ENCODE assay signal across 8 cellular contexts in the genomic region with DNA sequence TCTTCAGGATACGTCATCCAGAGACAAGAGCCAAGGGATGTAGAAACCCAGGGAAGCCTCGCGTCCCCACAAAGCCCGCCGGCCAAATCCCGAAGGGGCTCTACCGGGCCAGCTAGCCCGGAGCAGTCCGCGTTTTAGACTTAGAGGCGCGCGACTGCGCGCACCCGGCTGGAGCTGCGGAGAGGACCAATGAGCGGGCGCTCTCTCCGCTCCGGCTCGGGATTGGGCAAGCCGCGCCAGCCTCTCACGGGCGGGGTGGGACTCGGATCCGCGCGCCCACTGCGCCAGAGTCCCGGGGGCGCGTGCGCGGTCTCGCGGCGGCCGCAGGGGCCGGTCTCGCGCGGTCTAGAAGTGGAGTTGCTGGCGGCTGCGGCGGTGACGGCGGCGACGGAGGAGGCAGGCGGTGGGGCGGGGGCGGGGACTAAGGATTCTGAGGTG. TPM values are rescaled to one million over a fixed set of nuclear protein-coding genes. Genes with fewer than 3 reads are reported as not detected.
DNase-seq lines count a peak whose midpoint lies in the region; ATAC-seq and TF ChIP-seq lines count a peak whose summit lies in the region.

No MANE protein-coding gene starts in this region.

- no peak overlapping the region for H2BK15ac ChIP-seq in IMR-90 (ENCODE audit: low read depth, low read length)

- no peak overlapping the region; the same call in 1 of the 2 replicates for H4K5ac ChIP-seq in IMR-90 (ENCODE audit: low read depth, low read length)

- H2AFZ ChIP-seq in IMR-90 (replicated peaks; ENCODE audit: low read length, poor library complexity): peak overlapping the region; percentile 93

- H2AK5ac ChIP-seq in IMR-90 (ENCODE audit: low read depth, low read length): no peak overlapping the region

- peaks cover 0 to 16% of the 10 kb centered on the region in 2 experiments; a peak in 2 of 4 replicates for H3K79me1 ChIP-seq in IMR-90 (ENCODE audit: low read depth in 1 of 2, low read length in 2 of 2)

- peak overlapping the region; percentile 61 for H3K56ac ChIP-seq in IMR-90 (ENCODE audit: extremely low read depth, insufficient read depth, low read length)

- no peak overlapping the region for H2BK20ac ChIP-seq in IMR-90 (ENCODE audit: low read depth, low read length)

- H3K9me3 Mint-ChIP-seq in activated T-cell treated with anti-CD3 and anti-CD28 coated beads, Interleukin-2, amount 50 U/mL, for 24 hours: no peaks in the 10 kb centered on the region

- TF ChIP-seq RAD21 in IMR-90 (IDR thresholded peaks at IDR 0.05; ENCODE audit: low read length): no peak

- H3K27me3 ChIP-seq in IMR-90 (ENCODE audit: control insufficient read depth, insufficient read depth, low read length): no peaks in the 10 kb centered on the region
- H3K27me3 ChIP-seq in muscle layer of colon (ENCODE audit: control insufficient read depth in 1 of 2, insufficient read depth in 2 of 2, low read length in 2 of 2): no peaks in the 10 kb centered on the region

- DNase-seq in DMS153 (lab: John Stamatoyannopoulos, UW): peak; percentile 89
- DNase-seq in IMR-90: peak; percentile 96
- peak; percentile 66 for DNase-seq in OCI-M2 (lab: John Stamatoyannopoulos, UW; ENCODE audit: unreplicated experiment)
- DNase-seq in activated T-cell treated with anti-CD3 and anti-CD28 coated beads, Interleukin-2, amount 50 U/mL, for 24 hours: peak; percentile 94
- peak; percentile 85 for DNase-seq in stimulated activated CD8-positive, alpha-beta memory T cell treated with anti-CD3 and anti-CD28 coated beads, Interleukin-7, amount 100 ng/mL, for 1 hour (ENCODE audit: low read depth in 2 of 2)

- H2BK5ac ChIP-seq in IMR-90 (ENCODE audit: low read depth, low read length, poor library complexity, severe bottlenecking): peak overlapping the region; percentile 3

- H2BK120ac ChIP-seq in IMR-90 (ENCODE audit: low read depth, low read length): no peak overlapping the region

- H3K36me3 Mint-ChIP-seq in activated T-cell treated with anti-CD3 and anti-CD28 coated beads, Interleukin-2, amount 50 U/mL, for 24 hours (ENCODE audit: low read depth): no peaks in the 10 kb centered on the region

- intact Hi-C loops in IMR-90 (cut with micrococcal nuclease): loop anchor here (1.0 to 5.0 kb wide), 4 partner anchors 28 to 118 kb away; a partner anchor contains a TSS

- H3K27ac Mint-ChIP-seq in activated T-cell treated with anti-CD3 and anti-CD28 coated beads, Interleukin-2, amount 50 U/mL, for 24 hours: peak overlapping the region; percentile 92

- H3K4me3 Mint-ChIP-seq in activated T-cell treated with anti-CD3 and anti-CD28 coated beads, Interleukin-2, amount 50 U/mL, for 24 hours: peak overlapping the region; percentile 87

- H3K27ac ChIP-seq in IMR-90 (ENCODE audit: insufficient read depth, low read length): peak overlapping the region; percentile 81; the same call in 1 of the 2 replicates
- H3K27ac ChIP-seq in muscle layer of colon (ENCODE audit: low read depth, low read length): peak overlapping the region; percentile 98

- ATAC-seq in GM21529 (IDR thresholded peaks at IDR 0.05; ENCODE audit: unreplicated experiment) (peak; percentile 91), IMR-90 (ENCODE audit: low read depth) (peak; percentile 95), esophagus mucosa (peak; percentile 98)

- peak overlapping the region; percentile 31 to 71 for H4K8ac ChIP-seq in IMR-90 (ENCODE audit: low read depth in 2 of 2, low read length in 2 of 2)

- H3K9me3 ChIP-seq in IMR-90 (ENCODE audit: control insufficient read depth, insufficient read depth, low read length) (no peaks in the 10 kb centered on the region), muscle layer of colon (ENCODE audit: low read length) (no peaks in the 10 kb centered on the region)

- no TSS peak for BruUV-seq in IMR-90 (replicated peaks; lab: Mats Ljungman, UMichigan)

- WGBS in IMR-90 (ENCODE audit: extremely low coverage in 2 of 2, insufficient read length in 1 of 2), 2 experiments: 0% methylated on average over 7 of the region's 54 CpGs; no CpG with 5 or more reads in 1 of the 2 experiments

- no peak; the same call in 1 of the 2 replicates for TF ChIP-seq POLR2A in IMR-90 (IDR thresholded peaks at IDR 0.05; ENCODE audit: low read depth, low read length)

- dilution Hi-C loops in IMR-90 (cut with HindIII; ENCODE audit: low sequenced_read_pairs, unreplicated experiment): no loop called here

- H3K4ac ChIP-seq in IMR-90 (ENCODE audit: low read depth, low read length): no peak overlapping the region

- H3K9me1 ChIP-seq in IMR-90 (ENCODE audit: insufficient read depth, low read length): peaks cover 2% of the 10 kb centered on the region; the same call in 1 of the 2 replicates

- no peak overlapping the region for H2AK9ac ChIP-seq in IMR-90 (replicated peaks; ENCODE audit: low read depth, low read length, poor library complexity)

- no peak overlapping the region for H4K91ac ChIP-seq in IMR-90 (ENCODE audit: insufficient read depth, low read depth, low read length)

- peaks cover 5% of the 10 kb centered on the region for H3K27me3 Mint-ChIP-seq in activated T-cell treated with anti-CD3 and anti-CD28 coated beads, Interleukin-2, amount 50 U/mL, for 24 hours

- H3K9ac ChIP-seq in IMR-90 (ENCODE audit: low read depth, low read length): peak overlapping the region; percentile 73
- H3K9ac ChIP-seq in muscle layer of colon (ENCODE audit: low read length): peak overlapping the region; percentile 62

- peak overlapping the region; percentile 83 for H3K4me3 ChIP-seq in IMR-90 (ENCODE audit: insufficient read depth, low read depth, low read length)
- H3K4me3 ChIP-seq in muscle layer of colon (ENCODE audit: low read depth in 1 of 2, low read length in 2 of 2): peak overlapping the region; percentile 77 to 95

- H3K36me3 ChIP-seq in IMR-90 (ENCODE audit: control insufficient read depth, insufficient read depth, low read length): no peaks in the 10 kb centered on the region
- no peaks in the 10 kb centered on the region for H3K36me3 ChIP-seq in muscle layer of colon (ENCODE audit: insufficient read depth, low read length)

- peaks cover 6% of the 10 kb centered on the region; the same call in 1 of the 2 replicates for H4K20me1 ChIP-seq in IMR-90 (ENCODE audit: insufficient read depth, low read length)

- H3K23ac ChIP-seq in IMR-90 (ENCODE audit: low read depth, low read length): no peak overlapping the region

- no peak overlapping the region for H3K14ac ChIP-seq in IMR-90 (replicated peaks; ENCODE audit: low read depth, low read length)

- CTCF ChIA-PET in IMR-90 (lab: Yijun Ruan, JAX): no interaction called here

- H3K4me1 ChIP-seq in IMR-90 (ENCODE audit: control insufficient read depth, insufficient read depth, low read length) (peaks cover 4% of the 10 kb centered on the region), muscle layer of colon (ENCODE audit: insufficient read depth, low read length) (peaks cover 14% of the 10 kb centered on the region)

- in situ Hi-C loops in IMR-90 (cut with MboI; ENCODE audit: low sequenced_read_pairs): no loop called here

- H3K4me1 Mint-ChIP-seq in activated T-cell treated with anti-CD3 and anti-CD28 coated beads, Interleukin-2, amount 50 U/mL, for 24 hours (ENCODE audit: low read depth): peaks cover 28% of the 10 kb centered on the region

- H3K4me2 ChIP-seq in IMR-90 (ENCODE audit: low read depth, low read length): peak overlapping the region; percentile 85

- H3K18ac ChIP-seq in IMR-90 (ENCODE audit: low read depth, low read length): no peak overlapping the region

- POLR2A ChIA-PET in IMR-90 (lab: Charles Lee; ENCODE audit: unreplicated experiment): interaction anchor here (0.5 kb wide), 1 partner anchor 342 kb away, joined by 6 read pairs; no protein-coding TSS in a partner anchor

- no peak for TF ChIP-seq CTCF in IMR-90 (conservative IDR thresholded peaks at IDR 0.05; ENCODE audit: low read depth, low read length)

TF ChIP-seq in IMR-90, 13 proteins besides CTCF, POLR2A, EP300 and RAD21 (continues in another document):
- TF ChIP-seq RFX5 (IDR thresholded peaks at IDR 0.05; ENCODE audit: low read depth, low read length): no peak
- peak; percentile 59; the same call in 1 of the 2 replicates for TF ChIP-seq MAZ (IDR thresholded peaks at IDR 0.05; ENCODE audit: borderline replicate concordance, low read depth, low read length)
- TF ChIP-seq NFE2L2 (IDR thresholded peaks at IDR 0.05; ENCODE audit: low read depth, low read length): no peak
- peak; percentile 74 for TF ChIP-seq CEBPB (IDR thresholded peaks at IDR 0.05; ENCODE audit: low read depth, low read length)
- peak; percentile 48; the same call in 1 of the 2 replicates for TF ChIP-seq BHLHE40 (IDR thresholded peaks at IDR 0.05; ENCODE audit: low read depth, low read length)
- no peak for TF ChIP-seq CHD1 (IDR thresholded peaks at IDR 0.05; ENCODE audit: low read depth, low read length)
- no peak for TF ChIP-seq RCOR1 (IDR thresholded peaks at IDR 0.05; ENCODE audit: insufficient replicate concordance, low read length)
- TF ChIP-seq MXI1 (IDR thresholded peaks at IDR 0.05; ENCODE audit: borderline replicate concordance, low read depth, low read length): peak; percentile 8; the same call in 1 of the 2 replicates
- TF ChIP-seq, protein P1, sequence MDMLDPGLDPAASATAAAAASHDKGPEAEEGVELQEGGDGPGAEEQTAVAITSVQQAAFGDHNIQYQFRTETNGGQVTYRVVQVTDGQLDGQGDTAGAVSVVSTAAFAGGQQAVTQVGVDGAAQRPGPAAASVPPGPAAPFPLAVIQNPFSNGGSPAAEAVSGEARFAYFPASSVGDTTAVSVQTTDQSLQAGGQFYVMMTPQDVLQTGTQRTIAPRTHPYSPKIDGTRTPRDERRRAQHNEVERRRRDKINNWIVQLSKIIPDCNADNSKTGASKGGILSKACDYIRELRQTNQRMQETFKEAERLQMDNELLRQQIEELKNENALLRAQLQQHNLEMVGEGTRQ (IDR thresholded peaks at IDR 0.05; ENCODE audit: low read depth, low read length): peak; percentile 36; the same call in 1 of the 2 replicates
- TF ChIP-seq FOS (IDR thresholded peaks at IDR 0.05; ENCODE audit: low read depth, low read length): no peak
- TF ChIP-seq MAFK (IDR thresholded peaks at IDR 0.05; ENCODE audit: low read depth, low read length): no peak

RNA-seq across cellular contexts. Expression of a gene that starts 0.2 kb away (rescaled TPM):
- total RNA-seq in IMR-90 (2012; rRNA removed) (40.1 and 63.0 TPM in 2 replicates), esophagus mucosa (21.6 TPM)
- 14.4 and 17.7 TPM in 2 replicates for polyA plus RNA-seq in IMR-90 (2012; rRNA removed)
- polyA plus RNA-seq in IMR-90 (2012; cell fraction: cytosol; rRNA removed): 3.1 and 6.7 TPM in 2 replicates
- polyA plus RNA-seq in IMR-90 (2012; cell fraction: nucleus; rRNA removed; ENCODE audit: low replicate concordance): 2.4 and 16.7 TPM in 2 replicates

RNA-seq across cellular contexts. Expression of a gene that starts 51.8 kb away (rescaled TPM):
- not detected in 2 replicates for total RNA-seq in IMR-90 (2012; rRNA removed)
- polyA plus RNA-seq in IMR-90 (2012; rRNA removed): not detected in 2 replicates
- not detected in 2 replicates for polyA plus RNA-seq in IMR-90 (2012; cell fraction: cytosol; rRNA removed)
- polyA plus RNA-seq in IMR-90 (2012; cell fraction: nucleus; rRNA removed; ENCODE audit: low replicate concordance): 0.10 TPM in 2 replicates
- not detected for total RNA-seq in esophagus mucosa

Comparison
In these comparisons a context has a peak if more than half of its experiments do, and no peak if none do; other contexts are left out.
1. Peak in every context shown above with its lines: DNase-seq, ATAC-seq, H3K4me3 ChIP-seq and H3K27ac ChIP-seq.